8 cellular contexts compared by ENCODE assay signal in the genomic region with DNA sequence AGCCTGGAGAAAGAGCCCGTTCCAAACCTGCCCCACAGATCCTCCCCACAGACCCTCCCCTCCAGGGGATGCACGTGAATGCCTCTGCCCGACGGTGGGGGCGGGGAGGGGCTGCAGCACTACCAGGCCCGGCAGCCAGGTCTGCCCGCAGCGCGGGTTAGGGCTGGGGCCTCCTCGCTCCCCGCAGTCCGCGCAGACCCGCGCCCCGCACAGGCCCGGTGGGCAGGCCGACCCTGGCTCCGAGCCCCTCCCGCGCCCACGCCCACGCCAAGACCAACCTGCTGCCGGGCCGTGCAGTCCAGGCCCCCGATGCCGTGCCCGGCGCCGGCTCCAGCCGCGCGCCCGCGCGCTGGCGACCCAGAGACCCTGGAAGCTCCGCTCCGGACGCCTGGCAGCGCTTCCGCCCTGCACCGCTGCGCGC. TPM values are rescaled to one million over a fixed set of nuclear protein-coding genes. Genes with fewer than 3 reads are reported as not detected.
DNase-seq lines count a peak whose midpoint lies in the region; ATAC-seq and TF ChIP-seq lines count a peak whose summit lies in the region.

A gene with protein sequence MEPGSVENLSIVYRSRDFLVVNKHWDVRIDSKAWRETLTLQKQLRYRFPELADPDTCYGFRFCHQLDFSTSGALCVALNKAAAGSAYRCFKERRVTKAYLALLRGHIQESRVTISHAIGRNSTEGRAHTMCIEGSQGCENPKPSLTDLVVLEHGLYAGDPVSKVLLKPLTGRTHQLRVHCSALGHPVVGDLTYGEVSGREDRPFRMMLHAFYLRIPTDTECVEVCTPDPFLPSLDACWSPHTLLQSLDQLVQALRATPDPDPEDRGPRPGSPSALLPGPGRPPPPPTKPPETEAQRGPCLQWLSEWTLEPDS (minus strand): TSS at position 404 of the 421 bp plus-strand sequence. CDS start 644 bp downstream, outside the sequence.

- H3K9me3 ChIP-seq in A673 (ENCODE audit: low read depth, low read length, poor library complexity, severe bottlenecking) (no peaks in the 10 kb centered on the region), mucosa of stomach (ENCODE audit: control insufficient read depth, low read length) (no peaks in the 10 kb centered on the region)

- ATAC-seq in GM18868 (IDR thresholded peaks at IDR 0.05; ENCODE audit: unreplicated experiment) = no peak

- H3K4me1 ChIP-seq in A673 (ENCODE audit: insufficient read depth, low read length, poor library complexity, severe bottlenecking) = peaks cover 8% of the 10 kb centered on the region
- H3K4me1 ChIP-seq in mucosa of stomach (ENCODE audit: control insufficient read depth, insufficient read depth, low read length) = peaks cover 28% of the 10 kb centered on the region

- peak within 1 kb of the TSS; percentile 72 for H3K4me3 ChIP-seq in A673 (ENCODE audit: low read depth, low read length, poor library complexity, severe bottlenecking)
- peak within 1 kb of the TSS; percentile 97 for H3K4me3 ChIP-seq in LNCaP clone FGC (ENCODE audit: low read depth, low read length)
- H3K4me3 ChIP-seq in mucosa of stomach (ENCODE audit: low read length) = peak within 1 kb of the TSS; percentile 87

- DNase-seq in A673 (ENCODE audit: low spot score) = no peak
- DNase-seq in LNCaP clone FGC (ENCODE audit: low read depth) = no peak
- no peak for DNase-seq in stimulated activated naive CD4-positive, alpha-beta T cell (lab: John Stamatoyannopoulos, UW)
- DNase-seq in activated gamma-delta T cell treated with Interleukin-2 at 50 U/mL for 16 hours = no peak

- H3K27me3 ChIP-seq in A673 (replicated peaks; ENCODE audit: insufficient read depth, low read depth, low read length, poor library complexity) (peaks cover 6% of the 10 kb centered on the region), mucosa of stomach (ENCODE audit: control insufficient read depth, insufficient read depth, low read length) (peaks cover 11% of the 10 kb centered on the region)

- POLR2A ChIA-PET in A673 (lab: Charles Lee; ENCODE audit: low non-redundant PET) = interaction anchor here (0.6 kb wide), 1 partner anchor 404 kb away, joined by 12 read pairs; no protein-coding TSS in a partner anchor

- H3K36me3 ChIP-seq in A673 (ENCODE audit: insufficient read depth, low read length, poor library complexity, severe bottlenecking) = peaks cover 37% of the 10 kb centered on the region
- no peaks in the 10 kb centered on the region for H3K36me3 ChIP-seq in mucosa of stomach (ENCODE audit: control insufficient read depth, insufficient read depth, low read length)

- H3K27ac ChIP-seq in A673 (ENCODE audit: low read depth, low read length, poor library complexity, severe bottlenecking) (peak within 1 kb of the TSS; percentile 83), cingulate gyrus (ENCODE audit: low read depth, low read length) (peak within 1 kb of the TSS; percentile 29)

- CTCF ChIA-PET in A673 (lab: Charles Lee) = interaction anchor here (1.4 kb wide), 1 partner anchor 68 kb away, joined by 5 read pairs; no protein-coding TSS in a partner anchor

- TF ChIP-seq POLR2A in GM19099 (IDR thresholded peaks at IDR 0.05; ENCODE audit: extremely low read depth, insufficient read length, low read depth) = peak; percentile 75

- BruUV-seq in A673 (replicated peaks; lab: Mats Ljungman, UMichigan) = no TSS peak

- peak within 1 kb of the TSS; percentile 85 for H3K9ac ChIP-seq in mucosa of stomach (ENCODE audit: low read length)

- TF ChIP-seq CTCF in A673 (conservative IDR thresholded peaks at IDR 0.05; ENCODE audit: low read depth, low read length) = no peak
- no peak for TF ChIP-seq CTCF in LNCaP clone FGC (IDR thresholded peaks at IDR 0.05; ENCODE audit: control insufficient read depth, extremely low read depth, insufficient read depth)

- intact Hi-C loops in A673 (cut with micrococcal nuclease; ENCODE audit: unreplicated experiment) = loop anchor here (5.0 kb wide), 1 partner anchor 76 kb away; no protein-coding TSS in a partner anchor

RNA-seq across cellular contexts. Expression of the gene that starts here (rescaled TPM):
- total RNA-seq in A673 (2021) = 36.1 and 41.1 TPM in 2 replicates
